9 cellular contexts compared by ENCODE assay signal in genomic region chr16:66881014-66881417, GRCh38. TPM values are rescaled to one million over a fixed set of nuclear protein-coding genes. Genes with fewer than 3 reads are reported as not detected.
A peak's percentile ranks its signal among the peaks of the same experiment; 100 is the strongest.
DNase-seq lines count a peak whose midpoint lies in the region; ATAC-seq, FAIRE-seq and TF ChIP-seq lines count a peak whose summit lies in the region.
"Had no signal": no experiment of that assay in that cellular context is flagged by ENCODE, and none has a peak within 500 bp of the region (broad histone marks: within the 10 kb centered on the region; RNA-seq: fewer than 3 reads in every experiment).

No MANE protein-coding gene starts in this region.

- TF ChIP-seq EP300 in Ishikawa (IDR thresholded peaks at IDR 0.05; ENCODE audit: borderline replicate concordance) (no peak), GM12878 (IDR thresholded peaks at IDR 0.05; ENCODE audit: borderline replicate concordance in 1 of 2, control insufficient read depth in 1 of 2, low read depth in 2 of 2, low read length in 2 of 2) (no peak)

- peak overlapping the region; percentile 80 for H3K9ac ChIP-seq in GM12878 (ENCODE audit: control insufficient read depth, insufficient read depth, low read length)
- H3K9ac ChIP-seq in liver (ENCODE audit: low read depth in 1 of 2, low read length in 2 of 2) = peak overlapping the region; percentile 55 to 81

- intact Hi-C loops in GM12878 (cut with micrococcal nuclease; ENCODE audit: unreplicated experiment) = no loop called here

- H2AFZ ChIP-seq in GM12878 (ENCODE audit: control insufficient read depth, low read depth, low read length) = peak overlapping the region; percentile 99

- ATAC-seq in GM12878 = peak; percentile 30

- POLR2A ChIA-PET in GM12878 (lab: Charles Lee) = interaction anchor here (0.9 to 1.5 kb wide), 4 partner anchors 11 to 139 kb away, joined by 3 to 6 read pairs (median 4); partner anchors contain the start of gene NAE1

- H3K4me1 ChIP-seq in GM12878 (ENCODE audit: control insufficient read depth, insufficient read depth, low read length) (peaks cover 16% of the 10 kb centered on the region), liver (ENCODE audit: control insufficient read depth in 4 of 4, insufficient read depth in 4 of 4, low read length in 3 of 4) (peaks cover 3 to 21% (median 17%) of the 10 kb centered on the region in 4 donors), thymus (ENCODE audit: control insufficient read depth, insufficient read depth, low read length) (peaks cover 10% of the 10 kb centered on the region)

- RAD21 ChIA-PET in GM12878 (lab: Charles Lee; ENCODE audit: unreplicated experiment) = interaction anchor here (0.6 to 2.5 kb wide), 12 partner anchors 8 to 286 kb away, joined by 3 to 12 read pairs (median 3); partner anchors contain the start of gene NAE1

- H3K4me3 ChIP-seq in GM12878 = peak overlapping the region; percentile 74
- peak overlapping the region; percentile 68 to 82 (median 74) for H3K4me3 ChIP-seq in liver (ENCODE audit: low read depth in 1 of 3, low read length in 3 of 3)
- peak overlapping the region; percentile 67 for H3K4me3 ChIP-seq in thymus (ENCODE audit: low read length)

- TF ChIP-seq CTCF in GM12878 (IDR thresholded peaks at IDR 0.05 in 2 of 3, conservative IDR thresholded peaks at IDR 0.05 in 1 of 3; ENCODE audit: control insufficient read depth in 2 of 3, extremely low read depth in 1 of 3, insufficient read depth in 1 of 3, low read depth in 3 of 3, low read length in 3 of 3) (no peak), liver (IDR thresholded peaks at IDR 0.05; ENCODE audit: low read depth, low read length, missing input control) (no peak)

- H3K36me3 ChIP-seq in GM12878 (ENCODE audit: control insufficient read depth in 2 of 2, insufficient read depth in 2 of 2, low read length in 1 of 2) = peaks cover 0 to 5% of the 10 kb centered on the region in 2 experiments; a peak in 3 of 4 replicates
- H3K36me3 ChIP-seq in liver (ENCODE audit: control insufficient read depth in 4 of 4, insufficient read depth in 3 of 4, low read depth in 1 of 4, low read length in 3 of 4) = peaks cover 4 to 15% (median 10%) of the 10 kb centered on the region in 4 donors
- H3K36me3 ChIP-seq in thymus (ENCODE audit: control insufficient read depth, insufficient read depth) = peaks cover 15% of the 10 kb centered on the region

- CTCF ChIA-PET in GM12878 (lab: Yijun Ruan, JAX) = interaction anchor here (0.7 to 4.1 kb wide), 12 partner anchors 8 to 292 kb away, joined by 3 to 25 read pairs (median 4); partner anchors contain the start of gene NAE1

- H3K27ac ChIP-seq in GM12878 (ENCODE audit: control insufficient read depth, insufficient read depth) (peak overlapping the region; percentile 63; the same call in 1 of the 2 replicates), liver (ENCODE audit: low read depth in 1 of 2, low read length in 2 of 2) (peak overlapping the region; percentile 75 to 80), thymus (ENCODE audit: low read depth) (no peak overlapping the region)

- peaks cover 11% of the 10 kb centered on the region for H3K79me2 ChIP-seq in GM12878 (ENCODE audit: control insufficient read depth, insufficient read depth, low read length)

- H3K27me3 ChIP-seq in GM12878 (replicated peaks in 1 of 2; ENCODE audit: control insufficient read depth in 2 of 2, insufficient read depth in 2 of 2, low read length in 1 of 2) (no peaks in the 10 kb centered on the region), liver (ENCODE audit: control insufficient read depth in 4 of 4, insufficient read depth in 4 of 4, low read length in 3 of 4) (no peaks in the 10 kb centered on the region), thymus (ENCODE audit: control insufficient read depth, insufficient read depth) (no peaks in the 10 kb centered on the region)

- H3K9me3 ChIP-seq in GM12878 (replicated peaks; ENCODE audit: control insufficient read depth, insufficient read depth, low read length) (no peaks in the 10 kb centered on the region), liver (ENCODE audit: control insufficient read depth in 4 of 4, low read length in 3 of 4) (no peaks in the 10 kb centered on the region), thymus (ENCODE audit: control insufficient read depth) (no peaks in the 10 kb centered on the region)

- WGBS in GM12878 (ENCODE audit: insufficient coverage, insufficient replicate concordance, low lambda C conversion rate, missing lambda C conversion rate) = 1% methylated on average over 19 of the region's 23 CpGs
- 2% methylated on average over 23 of the region's 23 CpGs for WGBS in liver
- 5% methylated on average over 23 of the region's 23 CpGs for WGBS in thymus

- no peak for TF ChIP-seq RAD21 in Ishikawa (IDR thresholded peaks at IDR 0.05; ENCODE audit: low read depth)
- TF ChIP-seq RAD21 in GM12878 (IDR thresholded peaks at IDR 0.05; ENCODE audit: insufficient read depth, low read depth, low read length) = no peak
- TF ChIP-seq RAD21 in liver (IDR thresholded peaks at IDR 0.05) = no peak

- FAIRE-seq in GM12891 (lab: Jason Lieb, UNC) (peak; percentile 40), GM12878 (lab: Jason Lieb, UNC) (no peak)

- no peaks in the 10 kb centered on the region for H4K20me1 ChIP-seq in GM12878 (ENCODE audit: control insufficient read depth, insufficient read depth)

- DNase-seq in GM12891 (ENCODE audit: insufficient read length, low spot score) (no peak), GM12878 (ENCODE audit: low read depth, low spot score) (no peak), NCI-H128 (lab: John Stamatoyannopoulos, UW; ENCODE audit: unreplicated experiment) (no peak), MV-4-11 (lab: John Stamatoyannopoulos, UW) (no peak)
- no peak for DNase-seq in stimulated activated naive CD4-positive, alpha-beta T cell treated with Interleukin-2 at 50 U/mL for 16 hours (lab: John Stamatoyannopoulos, UW)

- H3K4me2 ChIP-seq in GM12878 (ENCODE audit: control insufficient read depth, insufficient read depth) = peak overlapping the region; percentile 99

- BruUV-seq in GM12878 (replicated peaks; lab: Mats Ljungman, UMichigan) = no TSS peak

- in situ Hi-C loops in GM12878 (cut with MboI) = no loop called here

- no peak for TF ChIP-seq POLR2A in GM12891 (IDR thresholded peaks at IDR 0.05; ENCODE audit: low read depth, low read length)
- no peak for TF ChIP-seq POLR2A in GM12878 (IDR thresholded peaks at IDR 0.05; ENCODE audit: low read depth, low read length)

- SMC1A ChIA-PET in GM12878 (lab: Charles Lee; ENCODE audit: uncharacterized antibody, unreplicated experiment) = interaction anchor here (0.6 to 2.3 kb wide), 8 partner anchors 9 to 230 kb away, joined by 3 to 8 read pairs (median 4); partner anchors contain the start of gene NAE1

RNA-seq across cellular contexts. Expression of gene PDP2, which starts 0.7 kb away (rescaled TPM):
- 1.7 TPM for polyA plus RNA-seq in GM12891 (2012; ENCODE audit: low read depth, missing spikeins)
- total RNA-seq in GM12878 (2013; cell fraction: nucleolus; rRNA removed) = 25.6 and 31.0 TPM in 2 replicates
- total RNA-seq in GM12878 (2014; rRNA removed) (6.3 and 6.4 TPM in 2 replicates), GM12878 (2014; rRNA removed; fragmentation: Illumina TruSeq; extraction: Trizol) (6.1 and 6.4 TPM in 2 replicates), GM12878 (2021) (16.4 and 19.5 TPM in 2 replicates), liver (1 to 10 TPM; 7.8 to 9.4 TPM)
- polyA plus RNA-seq in GM12878 (2011; ENCODE audit: low read depth) = 2.4 TPM
- polyA plus RNA-seq in GM12878 (2011; rRNA removed) (31.1 and 33.0 TPM in 2 replicates), GM12878 (2014; fragmentation: Illumina TruSeq; extraction: Trizol) (11.4 and 19.3 TPM in 2 replicates), GM12878 (2014; fragmentation: Nextera tagmentation; extraction: Ambion mirVana) (1 to 10 TPM; 3.0 to 4.5 TPM), GM12878 (2014; rRNA removed) (8.0 and 12.5 TPM in 2 replicates), GM12878 (2016; fragmentation: Nextera tagmentation; extraction: Ambion mirVana) (1 to 10 TPM; 1.9 to 4.5 TPM), liver (1 to 10 TPM; 2.3 to 4.4 TPM), thymus (2.8 TPM)
- polyA plus RNA-seq in GM12878 (2011; cell fraction: cytosol; rRNA removed) = 21.9 and 22.4 TPM in 2 replicates
- 14.3 and 17.5 TPM in 2 replicates for polyA plus RNA-seq in GM12878 (2011; cell fraction: nucleus; rRNA removed)
- 3.7 and 6.4 TPM in 2 replicates for polyA plus RNA-seq in GM12878 (2012)
- polyA minus RNA-seq in GM12878 (2011; rRNA and poly(A)+ RNA removed) = 61.7 and 73.4 TPM in 2 replicates
- 9.2 and 15.0 TPM in 2 replicates for polyA minus RNA-seq in GM12878 (2011; cell fraction: cytosol; rRNA and poly(A)+ RNA removed)
- polyA minus RNA-seq in GM12878 (2011; cell fraction: nucleus; rRNA and poly(A)+ RNA removed) = 8.7 and 23.7 TPM in 2 replicates

RNA-seq across cellular contexts. Expression of gene CA7, which starts 36.8 kb away (rescaled TPM):
- 0.08 TPM for polyA plus RNA-seq in GM12891 (2012; ENCODE audit: low read depth, missing spikeins)
- not detected in 2 replicates for total RNA-seq in GM12878 (2013; cell fraction: nucleolus; rRNA removed)
- not detected in 2 replicates for total RNA-seq in GM12878 (2014; rRNA removed)
- total RNA-seq in GM12878 (2014; rRNA removed; fragmentation: Illumina TruSeq; extraction: Trizol) = not detected in 2 replicates
- total RNA-seq in GM12878 (2021) = not detected in 2 replicates
- polyA plus RNA-seq in GM12878 (2011; ENCODE audit: low read depth) = not detected
- polyA plus RNA-seq in GM12878 (2011; rRNA removed) = not detected in 2 replicates
- 0.04 and 0.05 TPM in 2 replicates for polyA plus RNA-seq in GM12878 (2011; cell fraction: cytosol; rRNA removed)
- polyA plus RNA-seq in GM12878 (2011; cell fraction: nucleus; rRNA removed) = not detected in 2 replicates
- polyA plus RNA-seq in GM12878 (2012) = not detected in 2 replicates
- not detected in 2 replicates for polyA plus RNA-seq in GM12878 (2014; fragmentation: Illumina TruSeq; extraction: Trizol)
- under 1 TPM in 1 of 2 experiments, not detected in 1; 0.04 TPM for polyA plus RNA-seq in GM12878 (2014; fragmentation: Nextera tagmentation; extraction: Ambion mirVana)
- polyA plus RNA-seq in GM12878 (2014; rRNA removed) = 0.05 TPM in 1 of 2 replicates, not detected in the other
- polyA plus RNA-seq in GM12878 (2016; fragmentation: Nextera tagmentation; extraction: Ambion mirVana) = not detected
- not detected in 2 replicates for polyA minus RNA-seq in GM12878 (2011; rRNA and poly(A)+ RNA removed)
- polyA minus RNA-seq in GM12878 (2011; cell fraction: cytosol; rRNA and poly(A)+ RNA removed) = not detected in 2 replicates
- polyA minus RNA-seq in GM12878 (2011; cell fraction: nucleus; rRNA and poly(A)+ RNA removed) = not detected in 2 replicates
- not detected for total RNA-seq in liver
- polyA plus RNA-seq in liver = not detected
- 0.80 TPM for polyA plus RNA-seq in thymus
- total RNA-seq: SK-MEL-5 had no signal

RNA-seq across cellular contexts. Expression of gene CDH16, which starts 37.7 kb away (rescaled TPM):
- not detected for polyA plus RNA-seq in GM12891 (2012; ENCODE audit: low read depth, missing spikeins)
- total RNA-seq in GM12878 (2013; cell fraction: nucleolus; rRNA removed) = not detected in 2 replicates
- total RNA-seq in GM12878 (2014; rRNA removed) (not detected in 2 replicates), GM12878 (2014; rRNA removed; fragmentation: Illumina TruSeq; extraction: Trizol) (not detected in 2 replicates), GM12878 (2021) (not detected in 2 replicates), liver (under 1 TPM in 1 of 2 donors, not detected in 1; 0.56 TPM)
- polyA plus RNA-seq in GM12878 (2011; ENCODE audit: low read depth) = not detected
- polyA plus RNA-seq in GM12878 (2011; rRNA removed) (0.05 TPM in 1 of 2 replicates, not detected in the other), GM12878 (2014; fragmentation: Illumina TruSeq; extraction: Trizol) (not detected in 2 replicates), GM12878 (2014; fragmentation: Nextera tagmentation; extraction: Ambion mirVana) (not detected), GM12878 (2014; rRNA removed) (not detected in 2 replicates), GM12878 (2016; fragmentation: Nextera tagmentation; extraction: Ambion mirVana) (not detected), liver (not detected), thymus (0.78 TPM)
- 0.04 and 0.05 TPM in 2 replicates for polyA plus RNA-seq in GM12878 (2011; cell fraction: cytosol; rRNA removed)
- 0.18 and 0.28 TPM in 2 replicates for polyA plus RNA-seq in GM12878 (2011; cell fraction: nucleus; rRNA removed)
- not detected in 2 replicates for polyA plus RNA-seq in GM12878 (2012)
- polyA minus RNA-seq in GM12878 (2011; rRNA and poly(A)+ RNA removed) = 1.2 TPM in 1 of 2 replicates, not detected in the other
- not detected in 2 replicates for polyA minus RNA-seq in GM12878 (2011; cell fraction: cytosol; rRNA and poly(A)+ RNA removed)
- polyA minus RNA-seq in GM12878 (2011; cell fraction: nucleus; rRNA and poly(A)+ RNA removed) = not detected in 2 replicates
- total RNA-seq: SK-MEL-5 had no signal

RNA-seq across cellular contexts. Expression of gene RRAD, which starts 44.3 kb away (rescaled TPM):
- 2.7 TPM for polyA plus RNA-seq in GM12891 (2012; ENCODE audit: low read depth, missing spikeins)
- total RNA-seq in GM12878 (2013; cell fraction: nucleolus; rRNA removed) = 0.35 TPM in 1 of 2 replicates, not detected in the other
- 6.5 and 8.5 TPM in 2 replicates for total RNA-seq in GM12878 (2014; rRNA removed)
- total RNA-seq in GM12878 (2014; rRNA removed; fragmentation: Illumina TruSeq; extraction: Trizol) = 1.5 and 1.7 TPM in 2 replicates
- 4.0 and 4.6 TPM in 2 replicates for total RNA-seq in GM12878 (2021)
- polyA plus RNA-seq in GM12878 (2011; ENCODE audit: low read depth) = 0.54 TPM
- 0.75 and 2.6 TPM in 2 replicates for polyA plus RNA-seq in GM12878 (2011; rRNA removed)
- polyA plus RNA-seq in GM12878 (2011; cell fraction: cytosol; rRNA removed) = 2.5 and 4.2 TPM in 2 replicates
- 2.8 and 5.9 TPM in 2 replicates for polyA plus RNA-seq in GM12878 (2011; cell fraction: nucleus; rRNA removed)
- polyA plus RNA-seq in GM12878 (2012) = 1.6 and 2.1 TPM in 2 replicates
- 0.41 TPM in 1 of 2 replicates, not detected in the other for polyA plus RNA-seq in GM12878 (2014; fragmentation: Illumina TruSeq; extraction: Trizol)
- under 1 TPM; 0.11 to 0.64 TPM for polyA plus RNA-seq in GM12878 (2014; fragmentation: Nextera tagmentation; extraction: Ambion mirVana)
- polyA plus RNA-seq in GM12878 (2014; rRNA removed) = 5.7 and 8.9 TPM in 2 replicates
- polyA plus RNA-seq in GM12878 (2016; fragmentation: Nextera tagmentation; extraction: Ambion mirVana) = 1 to 10 TPM; 3.0 to 8.3 TPM
- 0.73 and 2.0 TPM in 2 replicates for polyA minus RNA-seq in GM12878 (2011; rRNA and poly(A)+ RNA removed)
- polyA minus RNA-seq in GM12878 (2011; cell fraction: cytosol; rRNA and poly(A)+ RNA removed) = 0.83 and 1.3 TPM in 2 replicates
- polyA minus RNA-seq in GM12878 (2011; cell fraction: nucleus; rRNA and poly(A)+ RNA removed) = 0.48 and 0.96 TPM in 2 replicates
- total RNA-seq in liver = under 1 TPM; 0.14 to 0.50 TPM
- polyA plus RNA-seq in liver = under 1 TPM; 0.58 to 0.61 TPM
- 13.3 TPM for polyA plus RNA-seq in thymus
- total RNA-seq: SK-MEL-5 had no signal

RNA-seq across cellular contexts. Expression of gene NAE1, which starts 50.2 kb away (rescaled TPM):
- polyA plus RNA-seq in GM12891 (2012; ENCODE audit: low read depth, missing spikeins) = 52.3 TPM
- 149 and 168 TPM in 2 replicates for total RNA-seq in GM12878 (2013; cell fraction: nucleolus; rRNA removed)
- total RNA-seq in GM12878 (2014; rRNA removed) (66.6 and 84.8 TPM in 2 replicates), GM12878 (2014; rRNA removed; fragmentation: Illumina TruSeq; extraction: Trizol) (72.9 and 81.4 TPM in 2 replicates), GM12878 (2021) (58.7 and 65.3 TPM in 2 replicates), liver (10 to 100 TPM; 24.1 to 26.4 TPM)
- 23.7 TPM for polyA plus RNA-seq in GM12878 (2011; ENCODE audit: low read depth)
- polyA plus RNA-seq in GM12878 (2011; rRNA removed) (80.9 and 136 TPM in 2 replicates), GM12878 (2014; fragmentation: Illumina TruSeq; extraction: Trizol) (71.2 and 84.0 TPM in 2 replicates), GM12878 (2014; fragmentation: Nextera tagmentation; extraction: Ambion mirVana) (100 to 1,000 TPM in 1 of 2 experiments, 10 to 100 TPM in 1; 76.6 to 101 TPM), GM12878 (2014; rRNA removed) (59.6 and 70.4 TPM in 2 replicates), GM12878 (2016; fragmentation: Nextera tagmentation; extraction: Ambion mirVana) (100 to 1,000 TPM; 103 to 106 TPM), liver (10 to 100 TPM; 12.3 to 23.8 TPM), thymus (55.3 TPM)
- polyA plus RNA-seq in GM12878 (2011; cell fraction: cytosol; rRNA removed) = 21.4 and 24.0 TPM in 2 replicates
- 58.1 and 71.2 TPM in 2 replicates for polyA plus RNA-seq in GM12878 (2011; cell fraction: nucleus; rRNA removed)
- 32.4 and 42.0 TPM in 2 replicates for polyA plus RNA-seq in GM12878 (2012)
- 25.2 and 35.7 TPM in 2 replicates for polyA minus RNA-seq in GM12878 (2011; rRNA and poly(A)+ RNA removed)
- 11.0 and 18.6 TPM in 2 replicates for polyA minus RNA-seq in GM12878 (2011; cell fraction: cytosol; rRNA and poly(A)+ RNA removed)
- 25.0 and 40.1 TPM in 2 replicates for polyA minus RNA-seq in GM12878 (2011; cell fraction: nucleus; rRNA and poly(A)+ RNA removed)
